ENCODE assay signal across 32 cellular contexts in the genomic region with DNA sequence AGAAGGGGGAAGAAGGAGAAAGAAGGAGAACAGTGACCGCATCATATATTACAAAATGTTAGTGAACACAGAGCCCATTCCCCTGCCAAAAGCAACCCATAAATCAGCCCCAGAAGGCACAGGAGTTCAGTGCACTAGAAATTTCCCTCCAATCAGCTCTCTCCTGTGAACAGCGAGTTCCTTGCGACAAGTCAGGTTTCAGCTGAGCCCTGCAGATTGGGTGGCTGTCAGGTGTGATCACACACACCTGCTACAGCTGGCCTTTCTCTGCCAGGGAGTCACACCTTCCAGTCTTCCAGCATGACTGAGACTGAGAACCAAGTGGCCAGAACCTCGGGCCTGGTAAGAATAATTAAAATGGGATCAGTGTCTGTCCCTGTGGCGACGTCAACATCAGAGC.
"Had no signal": no experiment of that assay in that cellular context is flagged by ENCODE, and none has a peak within 500 bp of the region (broad histone marks: within the 10 kb centered on the region; RNA-seq: fewer than 3 reads in every experiment).

No MANE protein-coding gene starts in this region.

- DNase-seq: Karpas-422; KBM-7; MM.1S; MV-4-11; NCI-H1092; NCI-H1105; NCI-H1417 treated with DMSO at 0.1 percent for 48 hours; NCI-H1436 treated with DMSO at 0.1 percent for 48 hours; NCI-H1694 treated with DMSO at 0.1 percent for 48 hours; NCI-H187 treated with DMSO at 0.1 percent for 48 hours; NCI-H2029; NCI-H2081; NCI-H2171 treated with DMSO at 0.1 percent for 48 hours; NCI-H226; NCI-H446 treated with DMSO at 0.1 percent for 48 hours; NCI-H524; NCI-H526; NCI-H69; NCI-H748 treated with DMSO at 0.1 percent for 48 hours; NK-92 treated with Interleukin-12 subunit alpha and Interleukin-12 subunit beta, amount 100 ng/mL, for 24 hours; OCI-M1; PC-3; Peyer's patch; SHP77; SIG-M5; SJCRH30; T-cell had no signal

- H3K36me3 ChIP-seq: Peyer's patch, SJCRH30 had no signal

- H3K4me1 ChIP-seq: Peyer's patch, SJCRH30 had no signal

- H3K4me3 ChIP-seq: Peyer's patch, SJCRH30, SK-N-MC had no signal

- ATAC-seq: PC-3, Right ventricle myocardium inferior, SK-N-SH treated with all-trans-retinoic acid at 6 μM for 48 hours, T-cell had no signal

- H3K9me3 ChIP-seq: Peyer's patch, SJCRH30 had no signal

- H3K27ac ChIP-seq: KMS-11, Peyer's patch, RWPE1, SJCRH30, SK-N-MC had no signal

- H3K27me3 ChIP-seq: Peyer's patch, SJCRH30 had no signal
